Comparison of ENCODE assay signal across 20 cellular contexts in genomic region chr5:168962323-168962722, GRCh38.
DNase-seq lines count a peak whose midpoint lies in the region; ATAC-seq, FAIRE-seq and TF ChIP-seq lines count a peak whose summit lies in the region.
"Had no signal": no experiment of that assay in that cellular context is flagged by ENCODE, and none has a peak within 500 bp of the region (broad histone marks: within the 10 kb centered on the region; RNA-seq: fewer than 3 reads in every experiment).

No MANE protein-coding gene starts in this region.

- TF ChIP-seq POLR2A in H1 (IDR thresholded peaks at IDR 0.05; ENCODE audit: control extremely low read depth in 1 of 2, low read depth in 2 of 2, low read length in 2 of 2): no peak

- H3K4me2 ChIP-seq in H1 (ENCODE audit: insufficient read depth in 1 of 2, low read depth in 2 of 2, low read length in 2 of 2) (no peak overlapping the region), parathyroid adenoma (ENCODE audit: low read length) (peak overlapping the region; percentile 7)

- H3K4me1 ChIP-seq in H1 (replicated peaks in 1 of 4; ENCODE audit: control insufficient read depth in 3 of 4, insufficient read depth in 4 of 4, low read length in 3 of 4): peaks cover 0 to 3% (median 1%) of the 10 kb centered on the region in 4 experiments; a peak in 1 of 7 replicates
- no peaks in the 10 kb centered on the region for H3K4me1 ChIP-seq in parathyroid adenoma
- H3K4me1 ChIP-seq: Peyer's patch had no signal

- TF ChIP-seq CTCF in AG10803 (conservative IDR thresholded peaks at IDR 0.05; ENCODE audit: low read length): no peak
- no peak for TF ChIP-seq CTCF in H1 (IDR thresholded peaks at IDR 0.05; ENCODE audit: control extremely low read depth in 1 of 3, insufficient read depth in 1 of 3, low read depth in 1 of 3, low read length in 3 of 3)
- no peak for TF ChIP-seq CTCF in parathyroid adenoma (IDR thresholded peaks at IDR 0.05)
- no peak for TF ChIP-seq CTCF in omental fat pad (IDR thresholded peaks at IDR 0.05)

- H3K27me3 ChIP-seq in H1 (replicated peaks in 1 of 4; ENCODE audit: control insufficient read depth in 3 of 4, extremely low read depth in 1 of 4, insufficient read depth in 3 of 4, low read length in 3 of 4): no peaks in the 10 kb centered on the region; a peak in 1 of 7 replicates
- H3K27me3 ChIP-seq in parathyroid adenoma (ENCODE audit: control insufficient read depth, insufficient read depth, low read length): no peaks in the 10 kb centered on the region
- H3K27me3 ChIP-seq: Peyer's patch had no signal

- POLR2A ChIA-PET in HEK293T (lab: Yijun Ruan, JAX) (no interaction called here), H1 (lab: Charles Lee; ENCODE audit: partially characterized antibody) (no interaction called here)

- H3K9ac ChIP-seq in H1 (replicated peaks in 1 of 4; ENCODE audit: extremely low read depth in 1 of 4, low read depth in 3 of 4, low read length in 3 of 4) (no peak overlapping the region), parathyroid adenoma (no peak overlapping the region)

- intact Hi-C loops in activated naive CD4-positive, alpha-beta T cell treated with anti-CD3 and anti-CD28 coated beads for 36 hours (cut with micrococcal nuclease): no loop called here

- H3K36me3 Mint-ChIP-seq in activated naive CD4-positive, alpha-beta T cell treated with anti-CD3 and anti-CD28 coated beads for 36 hours (ENCODE audit: low read depth): no peaks in the 10 kb centered on the region

- ATAC-seq in omental fat pad (ENCODE audit: low FRiP score) (no peak), HG02885 (IDR thresholded peaks at IDR 0.05; ENCODE audit: poor library complexity, unreplicated experiment) (no peak)
- ATAC-seq: HepG2 had no signal

- H2BK12ac ChIP-seq in H1 (ENCODE audit: low read depth, low read length): no peak overlapping the region

- no peak overlapping the region for H3K27ac Mint-ChIP-seq in activated naive CD4-positive, alpha-beta T cell treated with anti-CD3 and anti-CD28 coated beads for 36 hours
- H3K27ac Mint-ChIP-seq: HFFc6 had no signal

- no peak overlapping the region for H3K4me3 Mint-ChIP-seq in activated naive CD4-positive, alpha-beta T cell treated with anti-CD3 and anti-CD28 coated beads for 36 hours
- H3K4me3 Mint-ChIP-seq: HFFc6 had no signal

- H2BK15ac ChIP-seq in H1 (ENCODE audit: low read length): no peak overlapping the region

- H4K8ac ChIP-seq in H1 (ENCODE audit: extremely low read depth, insufficient read depth, low read length): no peak overlapping the region

- TF ChIP-seq EP300 in H1 (IDR thresholded peaks at IDR 0.05; ENCODE audit: borderline replicate concordance in 1 of 2, low read depth in 2 of 2, low read length in 2 of 2): no peak

- no peaks in the 10 kb centered on the region for H3K4me1 Mint-ChIP-seq in activated naive CD4-positive, alpha-beta T cell treated with anti-CD3 and anti-CD28 coated beads for 36 hours (ENCODE audit: low read depth)

- no peak overlapping the region for H3K18ac ChIP-seq in H1 (ENCODE audit: extremely low read depth, low read length)

- H3K23me2 ChIP-seq in H1 (ENCODE audit: low read depth, low read length): no peaks in the 10 kb centered on the region; the same call in 1 of the 2 replicates

- no peak for TF ChIP-seq RAD21 in H1 (IDR thresholded peaks at IDR 0.05 in 1 of 2, conservative IDR thresholded peaks at IDR 0.05 in 1 of 2; ENCODE audit: low read depth in 2 of 2, low read length in 2 of 2)

- no peak overlapping the region for H4K91ac ChIP-seq in H1 (replicated peaks; ENCODE audit: insufficient read length, low read length)

- no peak overlapping the region for H2BK5ac ChIP-seq in H1 (ENCODE audit: low read depth, low read length)

- H3K36me3 ChIP-seq in H1 (ENCODE audit: control insufficient read depth in 2 of 4, insufficient read depth in 4 of 4, low read length in 3 of 4): no peaks in the 10 kb centered on the region
- H3K36me3 ChIP-seq in parathyroid adenoma (ENCODE audit: control insufficient read depth, insufficient read depth, low read length): no peaks in the 10 kb centered on the region
- H3K36me3 ChIP-seq: Peyer's patch had no signal

- H3K79me2 ChIP-seq in H1 (ENCODE audit: control insufficient read depth in 1 of 2, insufficient read depth in 2 of 2, low read length in 2 of 2) (no peaks in the 10 kb centered on the region), parathyroid adenoma (peaks cover 14% of the 10 kb centered on the region)

- peak overlapping the region; percentile 6 for H3K56ac ChIP-seq in H1 (replicated peaks; ENCODE audit: insufficient read length, low read depth, low read length)

- FAIRE-seq in H1 (lab: Jason Lieb, UNC): no peak
- FAIRE-seq: HepG2 had no signal

- H2AFZ ChIP-seq in H1 (ENCODE audit: low read length): no peak overlapping the region
- no peak overlapping the region for H2AFZ ChIP-seq in parathyroid adenoma

- H2AK5ac ChIP-seq in H1 (ENCODE audit: low read depth, low read length): no peak overlapping the region

- no peaks in the 10 kb centered on the region for H3K79me1 ChIP-seq in H1 (ENCODE audit: low read depth, low read length)

- H4K20me1 ChIP-seq in H1 (replicated peaks in 1 of 2; ENCODE audit: control insufficient read depth in 1 of 2, insufficient read depth in 2 of 2, low read length in 2 of 2): no peaks in the 10 kb centered on the region

- no peaks in the 10 kb centered on the region for H3K27me3 Mint-ChIP-seq in activated naive CD4-positive, alpha-beta T cell treated with anti-CD3 and anti-CD28 coated beads for 36 hours (ENCODE audit: low read depth)

- H3K4ac ChIP-seq in H1 (replicated peaks; ENCODE audit: insufficient read length, low read depth, low read length): no peak overlapping the region

- no peak overlapping the region for H2BK20ac ChIP-seq in H1 (ENCODE audit: low read length)

- no peaks in the 10 kb centered on the region for H3K9me3 Mint-ChIP-seq in activated naive CD4-positive, alpha-beta T cell treated with anti-CD3 and anti-CD28 coated beads for 36 hours
- H3K9me3 Mint-ChIP-seq: HFFc6 had no signal

- H3K4me3 ChIP-seq in AG10803 (ENCODE audit: low read length) (no peak overlapping the region), H1 (ENCODE audit: extremely low read depth in 1 of 4, insufficient read depth in 2 of 4, low read depth in 3 of 4, low read length in 4 of 4) (no peak overlapping the region), parathyroid adenoma (ENCODE audit: low read depth, low read length) (no peak overlapping the region)
- H3K4me3 ChIP-seq: Peyer's patch had no signal

- DNase-seq in AG10803 (ENCODE audit: low read depth): peak; percentile 79
- no peak for DNase-seq in HEK293T (ENCODE audit: extremely low spot score)
- DNase-seq in H1 (ENCODE audit: low read depth in 1 of 2, low spot score in 2 of 2): no peak
- no peak for DNase-seq in NCI-H2029 treated with DMSO at 0.1 percent for 48 hours (lab: John Stamatoyannopoulos, UW)
- DNase-seq in omental fat pad (ENCODE audit: low spot score): no peak
- DNase-seq in activated naive CD4-positive, alpha-beta T cell treated with anti-CD3 and anti-CD28 coated beads for 36 hours: no peak
- DNase-seq: DND-41; GDM1; HFFc6; KBM-7; NCI-H1105 treated with DMSO at 0.1 percent for 48 hours; NCI-H1694 treated with DMSO at 0.1 percent for 48 hours; NCI-H2107; NCI-H510A; NCI-H748 treated with DMSO at 0.1 percent for 48 hours; NK-92 treated with Interleukin-12 subunit alpha and Interleukin-12 subunit beta, amount 100 ng/mL, for 24 hours; Peyer's patch had no signal

- H3K9me3 ChIP-seq in H1 (ENCODE audit: insufficient read depth in 2 of 2, low read depth in 1 of 2, low read length in 1 of 2) (no peaks in the 10 kb centered on the region), parathyroid adenoma (ENCODE audit: control insufficient read depth, low read length) (no peaks in the 10 kb centered on the region)
- H3K9me3 ChIP-seq: Peyer's patch had no signal

- H3K23ac ChIP-seq in H1 (ENCODE audit: insufficient read length): no peak overlapping the region

- CTCF ChIA-PET in HEK293T (lab: Yijun Ruan, JAX) (no interaction called here), H1 (lab: Charles Lee; ENCODE audit: partially characterized antibody) (interaction anchor here (0.6 to 2.0 kb wide), 3 partner anchors 16 to 269 kb away, joined by 3 to 6 read pairs (median 5); no protein-coding TSS in a partner anchor)
- CTCF ChIA-PET in activated naive CD4-positive, alpha-beta T cell treated with anti-CD3 and anti-CD28 coated beads for 36 hours (lab: Charles Lee): no interaction called here

- no peak overlapping the region for H3K14ac ChIP-seq in H1 (ENCODE audit: insufficient read length)

- no peak overlapping the region for H2BK120ac ChIP-seq in H1 (replicated peaks; ENCODE audit: low read depth, low read length)

- H3K27ac ChIP-seq in H1 (ENCODE audit: low read depth, low read length) (no peak overlapping the region), parathyroid adenoma (no peak overlapping the region)
- H3K27ac ChIP-seq: Peyer's patch had no signal

- WGBS in H1 (ENCODE audit: extremely low coverage in 1 of 2, insufficient coverage in 1 of 2, insufficient read length in 1 of 2, insufficient replicate concordance in 2 of 2, low coverage in 1 of 2, low lambda C conversion rate in 2 of 2, missing lambda C conversion rate in 1 of 2), 2 experiments: 76% methylated on average over 4 of the region's 4 CpGs; no CpG with 5 or more reads in 1 of the 2 experiments

- H4K5ac ChIP-seq in H1 (ENCODE audit: insufficient read length, low read depth, low read length): no peak overlapping the region

TF ChIP-seq in HEK293T, 16 proteins besides CTCF, POLR2A, EP300 and RAD21 (continues in another document):
- no peak for TF ChIP-seq ZNF384 (IDR thresholded peaks at IDR 0.05)
- no peak for TF ChIP-seq FOXK2 (IDR thresholded peaks at IDR 0.05)
- TF ChIP-seq BHLHE40 (IDR thresholded peaks at IDR 0.05; ENCODE audit: borderline replicate concordance): no peak
- TF ChIP-seq L3MBTL2 (conservative IDR thresholded peaks at IDR 0.05): 0 out of 2 replicates have a peak, but pooled peaks have one; percentile 25
- TF ChIP-seq HDGF (IDR thresholded peaks at IDR 0.05; ENCODE audit: borderline replicate concordance): no peak

TF ChIP-seq in H1, 55 proteins besides CTCF, POLR2A, EP300 and RAD21 (continues in another document):
- TF ChIP-seq E2F6 (IDR thresholded peaks at IDR 0.05): peak; percentile 56; the same call in 1 of the 2 replicates
